Comparison of ENCODE assay signal across 19 cellular contexts in genomic region chrX:56757327-56757726, GRCh38. TPM values are rescaled to one million over a fixed set of nuclear protein-coding genes. Genes with fewer than 3 reads are reported as not detected.
DNase-seq lines count a peak whose midpoint lies in the region; ATAC-seq, FAIRE-seq and TF ChIP-seq lines count a peak whose summit lies in the region.
"Had no signal": no experiment of that assay in that cellular context is flagged by ENCODE, and none has a peak within 500 bp of the region (broad histone marks: within the 10 kb centered on the region; RNA-seq: fewer than 3 reads in every experiment).

No MANE protein-coding gene starts in this region.

- ATAC-seq in GM19351 (IDR thresholded peaks at IDR 0.05; ENCODE audit: unreplicated experiment) (peak; percentile 81), HG02852 (IDR thresholded peaks at IDR 0.05; ENCODE audit: unreplicated experiment) (peak; percentile 66), HG03565 (IDR thresholded peaks at IDR 0.05; ENCODE audit: unreplicated experiment) (peak; percentile 57), GM21737 (IDR thresholded peaks at IDR 0.05; ENCODE audit: unreplicated experiment) (no peak)
- ATAC-seq: CD8-positive, alpha-beta T cell; left colon had no signal

- FAIRE-seq in GM12892 (lab: Jason Lieb, UNC), result peak; percentile 46
- FAIRE-seq: colon, TTC549 had no signal

- H3K27me3 Mint-ChIP-seq in Calu3 (ENCODE audit: unreplicated experiment), result no peaks in the 10 kb centered on the region

- no peaks in the 10 kb centered on the region for H4K20me1 ChIP-seq in PC-9 (ENCODE audit: insufficient read depth)

- H3K4me1 Mint-ChIP-seq in Calu3 (ENCODE audit: low read depth, unreplicated experiment), result no peaks in the 10 kb centered on the region

- CTCF ChIA-PET in PC-9 (lab: Charles Lee) (no interaction called here), Calu3 (lab: Charles Lee) (no interaction called here)

- no TSS peak for BruUV-seq in PC-9 (replicated peaks; lab: Mats Ljungman, UMichigan)
- BruUV-seq in Calu3 (replicated peaks; lab: Mats Ljungman, UMichigan), result no TSS peak

- H3K4me3 Mint-ChIP-seq in Calu3 (ENCODE audit: low read depth, unreplicated experiment), result no peak overlapping the region
- H3K4me3 Mint-ChIP-seq: activated naive CD4-positive, alpha-beta T cell treated with anti-CD3 and anti-CD28 coated beads for 36 hours; CD8-positive, alpha-beta T cell had no signal

- no peaks in the 10 kb centered on the region for H3K9me2 ChIP-seq in PC-9 (ENCODE audit: insufficient read depth)

- no peaks in the 10 kb centered on the region; the same call in 1 of the 2 replicates for H3F3A ChIP-seq in PC-9 (ENCODE audit: insufficient read depth, low read depth)

- H3K9me3 ChIP-seq in PC-9 (ENCODE audit: insufficient read depth, low read depth), result no peaks in the 10 kb centered on the region
- H3K9me3 ChIP-seq: right atrium auricular region had no signal

- intact Hi-C loops in PC-9 (cut with micrococcal nuclease; ENCODE audit: unreplicated experiment), result no loop called here
- intact Hi-C loops in Calu3 (cut with micrococcal nuclease; ENCODE audit: unreplicated experiment), result no loop called here

- no peak overlapping the region for H3K4me3 ChIP-seq in PC-9
- H3K4me3 ChIP-seq: right atrium auricular region had no signal

- H3K4me2 ChIP-seq in PC-9, result no peak overlapping the region

- no peak overlapping the region for H3K27ac ChIP-seq in PC-9
- H3K27ac ChIP-seq: right atrium auricular region, RWPE1 had no signal

- H3K79me2 ChIP-seq in PC-9 (ENCODE audit: low read depth), result no peaks in the 10 kb centered on the region

- H3K36me3 Mint-ChIP-seq in Calu3 (ENCODE audit: insufficient read depth, unreplicated experiment), result no peaks in the 10 kb centered on the region

- H3K9me3 Mint-ChIP-seq in Calu3 (ENCODE audit: low read depth, unreplicated experiment), result peaks cover 8% of the 10 kb centered on the region
- H3K9me3 Mint-ChIP-seq: CD8-positive, alpha-beta T cell had no signal

- POLR2A ChIA-PET in PC-9 (lab: Charles Lee; ENCODE audit: unreplicated experiment), result no interaction called here

- TF ChIP-seq CTCF in PC-9 (conservative IDR thresholded peaks at IDR 0.05) (no peak), Calu3 (IDR thresholded peaks at IDR 0.05; ENCODE audit: unreplicated experiment) (no peak)

- H3K27me3 ChIP-seq in PC-9 (ENCODE audit: insufficient read depth, low read depth), result no peaks in the 10 kb centered on the region
- H3K27me3 ChIP-seq: right atrium auricular region had no signal

- H3K27ac Mint-ChIP-seq in Calu3 (ENCODE audit: unreplicated experiment), result no peak overlapping the region
- H3K27ac Mint-ChIP-seq: activated naive CD4-positive, alpha-beta T cell treated with anti-CD3 and anti-CD28 coated beads for 36 hours had no signal

- DNase-seq in GM12892 (ENCODE audit: insufficient read length), result no peak
- DNase-seq in PC-9, result no peak
- DNase-seq in NCI-H1417 (lab: John Stamatoyannopoulos, UW), result no peak
- DNase-seq in Calu3, result no peak
- DNase-seq: activated CD4-positive, alpha-beta T cell treated with anti-CD3 and anti-CD28 coated beads, Interleukin-2, amount 50 U/mL, for 1 hour; activated naive CD4-positive, alpha-beta T cell treated with anti-CD3 and anti-CD28 coated beads for 36 hours; CD8-positive, alpha-beta T cell; DND-41; left colon; NCI-H146; NCI-H345 had no signal

- H2AFZ ChIP-seq in PC-9, result no peak overlapping the region

- no peaks in the 10 kb centered on the region; the same call in 1 of the 2 replicates for H3K36me3 ChIP-seq in PC-9 (ENCODE audit: low read depth)
- H3K36me3 ChIP-seq: right atrium auricular region had no signal

- no peak for TF ChIP-seq POLR2A in GM12892 (IDR thresholded peaks at IDR 0.05; ENCODE audit: low read depth, low read length)

- H3K4me1 ChIP-seq in PC-9 (replicated peaks; ENCODE audit: insufficient read depth), result no peaks in the 10 kb centered on the region
- H3K4me1 ChIP-seq: right atrium auricular region had no signal

RNA-seq across cellular contexts. Expression of gene NBDY, which starts 28.3 kb away (rescaled TPM):
- 31.4 TPM for polyA plus RNA-seq in GM12892 (2012; ENCODE audit: missing spikeins)
- total RNA-seq in PC-9 (2021) (76.6 and 99.3 TPM in 2 replicates), Calu3 (2022) (57.1 and 65.0 TPM in 2 replicates)
